Comparison of ENCODE assay signal across 17 cellular contexts in genomic region chr3:12991481-12991837, GRCh38.
A peak's percentile ranks its signal among the peaks of the same experiment; 100 is the strongest.
DNase-seq lines count a peak whose midpoint lies in the region; ATAC-seq, FAIRE-seq and TF ChIP-seq lines count a peak whose summit lies in the region.
"Had no signal": no experiment of that assay in that cellular context is flagged by ENCODE, and none has a peak within 500 bp of the region (broad histone marks: within the 10 kb centered on the region; RNA-seq: fewer than 3 reads in every experiment).

No MANE protein-coding gene starts in this region.

- H3K27ac ChIP-seq in HepG2 (ENCODE audit: extremely low read length, insufficient read depth, low read length) (no peak overlapping the region), right lobe of liver (no peak overlapping the region), neural progenitor cell (no peak overlapping the region)
- H3K27ac ChIP-seq: RWPE1, upper lobe of right lung had no signal

- no peaks in the 10 kb centered on the region for H3K9me3 Mint-ChIP-seq in effector memory CD8-positive, alpha-beta T cell
- H3K9me3 Mint-ChIP-seq in neural progenitor cell = no peaks in the 10 kb centered on the region
- no peaks in the 10 kb centered on the region for H3K9me3 Mint-ChIP-seq in T-helper 2 cell treated with Interferon-gamma antibody and Interleukin-4, amounts not matched to agents 5 μg/mL and 100 μg/mL, for 36 hours
- H3K9me3 Mint-ChIP-seq: activated T-helper 17 cell treated with anti-CD3 and anti-CD28 coated beads, Interleukin-2, amount 50 U/mL, for 72 hours had no signal

- POLR2A ChIA-PET in HepG2 (lab: Yijun Ruan, JAX) = interaction anchor here (3.3 kb wide), 2 partner anchors 24 to 26 kb away, joined by 15 to 29 read pairs; no protein-coding TSS in a partner anchor

- peak overlapping the region in 1 of 2 donors; percentile 38 for H3K27ac Mint-ChIP-seq in effector memory CD8-positive, alpha-beta T cell
- H3K27ac Mint-ChIP-seq in neural progenitor cell = peak overlapping the region; percentile 72
- H3K27ac Mint-ChIP-seq in T-helper 2 cell treated with Interferon-gamma antibody and Interleukin-4, amounts not matched to agents 5 μg/mL and 100 μg/mL, for 36 hours = no peak overlapping the region

- H3K36me3 ChIP-seq in HepG2 (replicated peaks in 1 of 2; ENCODE audit: control insufficient read depth in 1 of 2, insufficient read depth in 2 of 2, low read length in 2 of 2) (no peaks in the 10 kb centered on the region), right lobe of liver (no peaks in the 10 kb centered on the region), neural progenitor cell (no peaks in the 10 kb centered on the region)
- H3K36me3 ChIP-seq: upper lobe of right lung had no signal

- intact Hi-C loops in HepG2 (cut with micrococcal nuclease; ENCODE audit: unreplicated experiment) (no loop called here), right lobe of liver (cut with DNase I) (no loop called here)

- peak overlapping the region; percentile 19 to 38 for H3K4me3 Mint-ChIP-seq in effector memory CD8-positive, alpha-beta T cell
- H3K4me3 Mint-ChIP-seq in neural progenitor cell = no peak overlapping the region
- H3K4me3 Mint-ChIP-seq in T-helper 2 cell treated with Interferon-gamma antibody and Interleukin-4, amounts not matched to agents 5 μg/mL and 100 μg/mL, for 36 hours = no peak overlapping the region
- H3K4me3 Mint-ChIP-seq: activated T-helper 17 cell treated with anti-CD3 and anti-CD28 coated beads, Interleukin-2, amount 50 U/mL, for 72 hours had no signal

- ATAC-seq in HepG2 = no peak
- ATAC-seq in right lobe of liver = no peak
- ATAC-seq in effector memory CD8-positive, alpha-beta T cell (replicated peaks) = no peak
- no peak for ATAC-seq in GM19035 (IDR thresholded peaks at IDR 0.05; ENCODE audit: unreplicated experiment)
- ATAC-seq: activated T-helper 17 cell treated with anti-CD3 and anti-CD28 coated beads, Interleukin-2, amount 50 U/mL, for 72 hours had no signal

- no peak for TF ChIP-seq EP300 in HepG2 (IDR thresholded peaks at IDR 0.05; ENCODE audit: low read depth in 2 of 2, low read length in 2 of 2)
- no peak for TF ChIP-seq EP300 in HepG2 (CRISPR knock-in tag; IDR thresholded peaks at IDR 0.05; ENCODE audit: borderline replicate concordance)

- BruUV-seq in HepG2 (replicated peaks; lab: Mats Ljungman, UMichigan) = no TSS peak

- H3K4me3 ChIP-seq in HepG2 (replicated peaks in 1 of 3; ENCODE audit: insufficient read depth in 1 of 3, low read depth in 2 of 3, low read length in 3 of 3) = no peak overlapping the region; a peak in 1 of 6 replicates
- H3K4me3 ChIP-seq in right lobe of liver = no peak overlapping the region
- no peak overlapping the region for H3K4me3 ChIP-seq in neural progenitor cell
- H3K4me3 ChIP-seq: lung, upper lobe of right lung had no signal

- no peak overlapping the region for H3K9ac ChIP-seq in HepG2 (ENCODE audit: insufficient read depth, low read depth, low read length)
- H3K9ac ChIP-seq in neural progenitor cell = no peak overlapping the region

- H3K27me3 Mint-ChIP-seq in effector memory CD8-positive, alpha-beta T cell = no peaks in the 10 kb centered on the region
- H3K27me3 Mint-ChIP-seq in neural progenitor cell (ENCODE audit: insufficient read depth, low read depth) = peaks cover 3% of the 10 kb centered on the region
- H3K27me3 Mint-ChIP-seq in T-helper 2 cell treated with Interferon-gamma antibody and Interleukin-4, amounts not matched to agents 5 μg/mL and 100 μg/mL, for 36 hours (ENCODE audit: low read depth) = peaks cover 3% of the 10 kb centered on the region
- H3K27me3 Mint-ChIP-seq: activated T-helper 17 cell treated with anti-CD3 and anti-CD28 coated beads, Interleukin-2, amount 50 U/mL, for 72 hours had no signal

- CTCF ChIA-PET in HepG2 (lab: Yijun Ruan, JAX; ENCODE audit: low intra/inter-chr PET ratio, low total read pairs) = no interaction called here

- peaks cover 40% of the 10 kb centered on the region for H3K4me1 ChIP-seq in HepG2 (ENCODE audit: insufficient read depth, low read length)
- no peaks in the 10 kb centered on the region for H3K4me1 ChIP-seq in right lobe of liver
- H3K4me1 ChIP-seq in neural progenitor cell = peaks cover 15% of the 10 kb centered on the region

- peaks cover 13% of the 10 kb centered on the region; the same call in 1 of the 2 replicates for H4K20me1 ChIP-seq in HepG2 (ENCODE audit: insufficient read depth, low read length)
- H4K20me1 ChIP-seq in neural progenitor cell (ENCODE audit: low read depth) = peaks cover 42% of the 10 kb centered on the region

- H3K9me3 ChIP-seq in HepG2 (ENCODE audit: low read length) (no peaks in the 10 kb centered on the region), right lobe of liver (no peaks in the 10 kb centered on the region), neural progenitor cell (ENCODE audit: low read depth) (no peaks in the 10 kb centered on the region)
- H3K9me3 ChIP-seq: upper lobe of right lung had no signal

- H3K79me2 ChIP-seq in HepG2 (ENCODE audit: insufficient read depth, low read length) (no peaks in the 10 kb centered on the region), neural progenitor cell (ENCODE audit: low read depth) (no peaks in the 10 kb centered on the region)

- in situ Hi-C loops in HepG2 (cut with HindIII; ENCODE audit: extremely low pct_ligation_motif_present, low pct_unique_long_range_greater_than_20kb) = no loop called here

- peaks cover 19% of the 10 kb centered on the region for H3K36me3 Mint-ChIP-seq in effector memory CD8-positive, alpha-beta T cell (ENCODE audit: insufficient read depth)
- no peaks in the 10 kb centered on the region for H3K36me3 Mint-ChIP-seq in neural progenitor cell
- H3K36me3 Mint-ChIP-seq in T-helper 2 cell treated with Interferon-gamma antibody and Interleukin-4, amounts not matched to agents 5 μg/mL and 100 μg/mL, for 36 hours (ENCODE audit: low read depth) = peaks cover 14% of the 10 kb centered on the region

- H2AFZ ChIP-seq in HepG2 (ENCODE audit: low read length) (no peak overlapping the region), neural progenitor cell (replicated peaks) (no peak overlapping the region)

- H3F3A ChIP-seq in neural progenitor cell (ENCODE audit: low read depth) = peaks cover 31% of the 10 kb centered on the region

- H3K4me2 ChIP-seq in HepG2 (ENCODE audit: low read depth, low read length) (peak overlapping the region; percentile 84), neural progenitor cell (no peak overlapping the region)

- no peak for TF ChIP-seq RAD21 in HepG2 (CRISPR knock-in tag; IDR thresholded peaks at IDR 0.05)

- H3K27me3 ChIP-seq in HepG2 (ENCODE audit: control insufficient read depth in 1 of 2, insufficient read depth in 2 of 2, low read length in 2 of 2) (no peaks in the 10 kb centered on the region), right lobe of liver (no peaks in the 10 kb centered on the region), neural progenitor cell (peaks cover 24% of the 10 kb centered on the region)
- H3K27me3 ChIP-seq: upper lobe of right lung had no signal

- TF ChIP-seq POLR2A in HepG2 (IDR thresholded peaks at IDR 0.05; ENCODE audit: insufficient read depth in 1 of 2, low read depth in 2 of 2, low read length in 2 of 2) (no peak), right lobe of liver (IDR thresholded peaks at IDR 0.05) (no peak)

- DNase-seq in HepG2 (ENCODE audit: low spot score) (no peak), right lobe of liver (no peak), neural progenitor cell (ENCODE audit: low spot score) (no peak), GM20000 (ENCODE audit: low spot score) (no peak), NCI-H2196 (lab: John Stamatoyannopoulos, UW; ENCODE audit: unreplicated experiment) (no peak)
- DNase-seq in effector memory CD8-positive, alpha-beta T cell = no peak
- DNase-seq in T-helper 2 cell treated with Interferon-gamma antibody and Interleukin-4, amounts not matched to agents 5 μg/mL and 100 μg/mL, for 36 hours (ENCODE audit: low spot score) = no peak
- DNase-seq: activated CD4-positive, CD25-positive, alpha-beta regulatory T cell; activated CD8-positive, alpha-beta memory T cell treated with anti-CD3 and anti-CD28 coated beads for 24 hours; NCI-H2107; NCI-H748 treated with DMSO at 0.1 percent for 48 hours; upper lobe of right lung had no signal

- WGBS in HepG2 (ENCODE audit: low lambda C conversion rate) = 100% methylated on average over 1 of the region's 2 CpGs
- 100% methylated on average over 1 of the region's 2 CpGs for WGBS in right lobe of liver (ENCODE audit: insufficient coverage, low coverage, low lambda C conversion rate, missing lambda C conversion rate)

- TF ChIP-seq CTCF in HepG2 (CRISPR knock-in tag; IDR thresholded peaks at IDR 0.05) (no peak), right lobe of liver (IDR thresholded peaks at IDR 0.05) (no peak), neural progenitor cell (IDR thresholded peaks at IDR 0.05) (no peak), GM20000 (IDR thresholded peaks at IDR 0.05; ENCODE audit: extremely low read depth, missing control alignments) (no peak)

- FAIRE-seq in HepG2 (lab: Jason Lieb, UNC) = no peak
- FAIRE-seq: frontal cortex had no signal

- H3K4me1 Mint-ChIP-seq in effector memory CD8-positive, alpha-beta T cell (ENCODE audit: low read depth in 2 of 2) = peaks cover 48 to 59% of the 10 kb centered on the region in 2 donors
- peaks cover 35% of the 10 kb centered on the region for H3K4me1 Mint-ChIP-seq in neural progenitor cell
- peaks cover 6% of the 10 kb centered on the region for H3K4me1 Mint-ChIP-seq in T-helper 2 cell treated with Interferon-gamma antibody and Interleukin-4, amounts not matched to agents 5 μg/mL and 100 μg/mL, for 36 hours (ENCODE audit: low read depth)

TF ChIP-seq in HepG2, 621 proteins besides CTCF, POLR2A, EP300 and RAD21:
- TF ChIP-seq ZNF367 (CRISPR knock-in tag; IDR thresholded peaks at IDR 0.05; ENCODE audit: borderline replicate concordance) (no peak), HDAC1 (CRISPR knock-in tag; IDR thresholded peaks at IDR 0.05) (no peak), ZNF629 (CRISPR knock-in tag; conservative IDR thresholded peaks at IDR 0.05) (peak; percentile 55)

Comparison
In these comparisons a context has a peak if more than half of its experiments do, and no peak if none do; other contexts are left out.
1. H3K4me3 Mint-ChIP-seq: peak in effector memory CD8-positive, alpha-beta T cell (2 of 2); none in neural progenitor cell (single experiment) and T-helper 2 cell treated with Interferon-gamma antibody and Interleukin-4, amounts not matched to agents 5 μg/mL and 100 μg/mL, for 36 hours (single experiment).